ENCODE assay signal across 14 cellular contexts in genomic region chr16:17744903-17745581, GRCh38.
DNase-seq lines count a peak whose midpoint lies in the region; ATAC-seq and TF ChIP-seq lines count a peak whose summit lies in the region.
"Had no signal": no experiment of that assay in that cellular context is flagged by ENCODE, and none has a peak within 500 bp of the region (broad histone marks: within the 10 kb centered on the region; RNA-seq: fewer than 3 reads in every experiment).

No MANE protein-coding gene starts in this region.

- peaks cover 57% of the 10 kb centered on the region for H3F3A ChIP-seq in neural progenitor cell (ENCODE audit: low read depth)

- H3K4me1 ChIP-seq in fibroblast of lung (ENCODE audit: control insufficient read depth, extremely low read depth, insufficient read depth, low read length): no peaks in the 10 kb centered on the region
- H3K4me1 ChIP-seq in neural progenitor cell: peaks cover 46% of the 10 kb centered on the region
- H3K4me1 ChIP-seq in SJCRH30: no peaks in the 10 kb centered on the region
- H3K4me1 ChIP-seq: heart left ventricle had no signal

- H3K9me3 Mint-ChIP-seq in neural progenitor cell: no peaks in the 10 kb centered on the region

- H3K9me3 ChIP-seq in fibroblast of lung (ENCODE audit: control insufficient read depth, insufficient read depth, low read depth, low read length): no peaks in the 10 kb centered on the region
- no peaks in the 10 kb centered on the region for H3K9me3 ChIP-seq in neural progenitor cell (ENCODE audit: low read depth)
- H3K9me3 ChIP-seq in SJCRH30 (replicated peaks): 0 out of 2 replicates have a peak, but pooled peaks cover 2% of the 10 kb centered on the region

- ATAC-seq in HG03565 (IDR thresholded peaks at IDR 0.05; ENCODE audit: unreplicated experiment): no peak
- ATAC-seq: heart left ventricle, left cardiac atrium had no signal

- H3K79me2 ChIP-seq in fibroblast of lung (ENCODE audit: control insufficient read depth, insufficient read depth, low read length): no peaks in the 10 kb centered on the region
- H3K79me2 ChIP-seq in neural progenitor cell (ENCODE audit: low read depth): no peaks in the 10 kb centered on the region

- no peaks in the 10 kb centered on the region for H3K27me3 ChIP-seq in fibroblast of lung (ENCODE audit: control insufficient read depth, insufficient read depth, low read length)
- H3K27me3 ChIP-seq in neural progenitor cell: no peaks in the 10 kb centered on the region
- H3K27me3 ChIP-seq in SJCRH30: no peaks in the 10 kb centered on the region

- H2AFZ ChIP-seq in fibroblast of lung (ENCODE audit: low read length) (no peak overlapping the region), neural progenitor cell (replicated peaks) (peak overlapping the region; percentile 77)
- H2AFZ ChIP-seq: GM23248 had no signal

- H3K4me1 Mint-ChIP-seq in neural progenitor cell: peaks cover 34% of the 10 kb centered on the region

- H4K20me1 ChIP-seq in fibroblast of lung (ENCODE audit: control insufficient read depth, extremely low read depth, insufficient read depth, low read length) (no peaks in the 10 kb centered on the region), neural progenitor cell (ENCODE audit: low read depth) (no peaks in the 10 kb centered on the region)

- H3K4me3 ChIP-seq in fibroblast of lung (replicated peaks in 1 of 4; ENCODE audit: control extremely low read depth in 1 of 4, insufficient read depth in 1 of 4, low read depth in 3 of 4, low read length in 4 of 4) (peak overlapping the region in 2 of 4 experiments; percentile 6 to 33), neural progenitor cell (peak overlapping the region; percentile 38), SJCRH30 (no peak overlapping the region)
- H3K4me3 ChIP-seq: GM23248 had no signal

- no peak overlapping the region for H3K27ac Mint-ChIP-seq in neural progenitor cell
- H3K27ac Mint-ChIP-seq: T-helper 1 cell treated with Interleukin-12 subunit alpha and Interleukin-12 subunit beta and Interleukin-4 antibody, amounts not matched to agents 30 μg/mL and 1 μg/mL, for 36 hours had no signal

- peak; percentile 12 for DNase-seq in NCI-H748 (lab: John Stamatoyannopoulos, UW; ENCODE audit: unreplicated experiment)
- DNase-seq in NCI-H748 treated with DMSO at 0.1 percent for 48 hours (lab: John Stamatoyannopoulos, UW): no peak
- DNase-seq in fibroblast of lung (ENCODE audit: low read depth in 2 of 2): peak; percentile 13 to 38
- DNase-seq in neural progenitor cell (ENCODE audit: low spot score): peak; percentile 76
- no peak for DNase-seq in C1 segment of cervical spinal cord (lab: John Stamatoyannopoulos, UW)
- DNase-seq in SJCRH30: no peak
- DNase-seq in stimulated activated CD8-positive, alpha-beta memory T cell treated with anti-CD3 and anti-CD28 coated beads, Interleukin-4, amount 100 ng/mL, for 48 hours: no peak
- DNase-seq: cortex of kidney, DND-41, GM23248, heart left ventricle, left cardiac atrium had no signal

- no peaks in the 10 kb centered on the region for H3K36me3 Mint-ChIP-seq in neural progenitor cell

- H3K36me3 ChIP-seq in fibroblast of lung (ENCODE audit: control insufficient read depth, insufficient read depth, low read length) (no peaks in the 10 kb centered on the region), neural progenitor cell (no peaks in the 10 kb centered on the region), SJCRH30 (no peaks in the 10 kb centered on the region)
- H3K36me3 ChIP-seq: heart left ventricle had no signal

- TF ChIP-seq CTCF in fibroblast of lung (conservative IDR thresholded peaks at IDR 0.05 in 1 of 2, IDR thresholded peaks at IDR 0.05 in 1 of 2; ENCODE audit: low read depth in 1 of 2, low read length in 2 of 2) (no peak), neural progenitor cell (IDR thresholded peaks at IDR 0.05) (no peak)

- H3K4me2 ChIP-seq in fibroblast of lung (ENCODE audit: extremely low read depth, insufficient read depth, low read length): no peak overlapping the region
- peak overlapping the region; percentile 80 for H3K4me2 ChIP-seq in neural progenitor cell

- H3K9ac ChIP-seq in fibroblast of lung (ENCODE audit: insufficient read depth, low read length) (no peak overlapping the region), neural progenitor cell (no peak overlapping the region)
- H3K9ac ChIP-seq: GM23248 had no signal

- H3K27ac ChIP-seq in fibroblast of lung (ENCODE audit: insufficient read depth, low read length) (no peak overlapping the region), neural progenitor cell (peak overlapping the region; percentile 66), SJCRH30 (no peak overlapping the region)
- H3K27ac ChIP-seq: GM23248 had no signal

- H3K4me3 Mint-ChIP-seq in neural progenitor cell: no peak overlapping the region
- H3K4me3 Mint-ChIP-seq: T-helper 1 cell treated with Interleukin-12 subunit alpha and Interleukin-12 subunit beta and Interleukin-4 antibody, amounts not matched to agents 30 μg/mL and 1 μg/mL, for 36 hours had no signal

- H3K27me3 Mint-ChIP-seq in neural progenitor cell (ENCODE audit: insufficient read depth, low read depth): peaks cover 10% of the 10 kb centered on the region

Comparison
In these comparisons a context has a peak if more than half of its experiments do, and no peak if none do; other contexts are left out.
1. DNase-seq: peak in NCI-H748 (single experiment), fibroblast of lung (2 of 2) and neural progenitor cell (single experiment); none in NCI-H748 treated with DMSO at 0.1 percent for 48 hours (single experiment), C1 segment of cervical spinal cord (0 of 14), SJCRH30 (0 of 2) and stimulated activated CD8-positive, alpha-beta memory T cell treated with anti-CD3 and anti-CD28 coated beads, Interleukin-4, amount 100 ng/mL, for 48 hours (single experiment).